Comparison of ENCODE assay signal across 35 cellular contexts in genomic region chr2:205287316-205287715, GRCh38.
"Had no signal": no experiment of that assay in that cellular context is flagged by ENCODE, and none has a peak within 500 bp of the region (broad histone marks: within the 10 kb centered on the region; RNA-seq: fewer than 3 reads in every experiment).

No MANE protein-coding gene starts in this region.

- H3K4me3 Mint-ChIP-seq: activated CD4-positive, alpha-beta T cell treated with anti-CD3 and anti-CD28 coated beads, Interleukin-2, amount 10 ng/mL, durations not matched to agents 24 days and 14 days; activated CD8-positive, alpha-beta T cell treated with anti-CD3 and anti-CD28 coated beads, Interleukin-2, amount 10 ng/mL, durations not matched to agents 7 days and 5 days; activated naive CD8-positive, alpha-beta T cell treated with anti-CD3 and anti-CD28 coated beads, Interleukin-2, amount 50 U/mL, for 24 hours; activated T-cell treated with anti-CD3 and anti-CD28 coated beads, Interleukin-2, amount 50 U/mL, for 24 hours; brain had no signal

- H3K27me3 ChIP-seq: MG63, Peyer's patch had no signal

- H3K9me3 Mint-ChIP-seq: activated naive CD8-positive, alpha-beta T cell treated with anti-CD3 and anti-CD28 coated beads, Interleukin-2, amount 50 U/mL, for 24 hours had no signal

- H3K4me1 Mint-ChIP-seq: activated CD4-positive, alpha-beta T cell treated with anti-CD3 and anti-CD28 coated beads, Interleukin-2, amount 10 ng/mL, durations not matched to agents 24 days and 14 days; activated naive CD8-positive, alpha-beta T cell treated with anti-CD3 and anti-CD28 coated beads, Interleukin-2, amount 50 U/mL, for 24 hours had no signal

- H3K9me3 ChIP-seq: MG63, Peyer's patch had no signal

- DNase-seq: activated CD4-positive, alpha-beta T cell treated with anti-CD3 and anti-CD28 coated beads, Interleukin-2, amount 10 ng/mL, durations not matched to agents 24 days and 14 days; activated CD4-positive, alpha-beta T cell treated with anti-CD3 and anti-CD28 coated beads, Interleukin-2, amount 50 U/mL, for 4 hours; activated CD4-positive, CD25-positive, alpha-beta regulatory T cell; activated CD8-positive, alpha-beta T cell treated with anti-CD3 and anti-CD28 coated beads, Interleukin-2, amount 10 ng/mL, durations not matched to agents 7 days and 5 days; activated gamma-delta T cell; activated naive CD4-positive, alpha-beta T cell treated with Interleukin-2 at 50 U/mL for 16 hours; activated naive CD8-positive, alpha-beta T cell treated with anti-CD3 and anti-CD28 coated beads, Interleukin-2, amount 50 U/mL, for 24 hours; activated T-cell treated with anti-CD3 and anti-CD28 coated beads, Interleukin-2, amount 50 U/mL, for 24 hours; anterior cingulate cortex; central memory CD4-positive, alpha-beta T cell; Kasumi-1; KG1; MG63; NCI-H1048; NCI-H1105 treated with DMSO at 0.1 percent for 48 hours; NCI-H1436; NCI-H1694; NCI-H2029; NCI-H510A; NCI-H526; NCI-H748 treated with DMSO at 0.1 percent for 48 hours; NK-92 treated with Interleukin-12 subunit alpha and Interleukin-12 subunit beta, amount 100 ng/mL, for 24 hours; PC-3; Peyer's patch; SIG-M5; SW 1271; T-helper 1 cell; T-helper 2 cell; T-helper 9 cell; WERI-Rb-1 had no signal

- H3K36me3 ChIP-seq: MG63, Peyer's patch, WERI-Rb-1 had no signal

- H3K27ac ChIP-seq: Peyer's patch, RWPE1, WERI-Rb-1 had no signal

- H3K27me3 Mint-ChIP-seq: activated CD4-positive, alpha-beta T cell treated with anti-CD3 and anti-CD28 coated beads, Interleukin-2, amount 10 ng/mL, durations not matched to agents 24 days and 14 days; activated naive CD8-positive, alpha-beta T cell treated with anti-CD3 and anti-CD28 coated beads, Interleukin-2, amount 50 U/mL, for 24 hours; activated T-cell treated with anti-CD3 and anti-CD28 coated beads, Interleukin-2, amount 50 U/mL, for 24 hours had no signal

- H3K4me1 ChIP-seq: Peyer's patch had no signal

- H3K27ac Mint-ChIP-seq: activated CD4-positive, alpha-beta T cell treated with anti-CD3 and anti-CD28 coated beads, Interleukin-2, amount 10 ng/mL, durations not matched to agents 24 days and 14 days; activated CD8-positive, alpha-beta T cell treated with anti-CD3 and anti-CD28 coated beads, Interleukin-2, amount 10 ng/mL, durations not matched to agents 7 days and 5 days; activated naive CD4-positive, alpha-beta T cell treated with anti-CD3 and anti-CD28 coated beads, Interleukin-2, amount 50 U/mL, for 72 hours; activated naive CD8-positive, alpha-beta T cell treated with anti-CD3 and anti-CD28 coated beads, Interleukin-2, amount 50 U/mL, for 24 hours; activated T-cell treated with anti-CD3 and anti-CD28 coated beads, Interleukin-2, amount 50 U/mL, for 24 hours; activated T-helper 2 cell treated with anti-CD3 and anti-CD28 coated beads, Interferon-gamma antibody, Interleukin-2, Interleukin-4, amounts not matched to agents 10 μg/mL and 5 μg/mL and 100 μg/mL, durations not matched to agents 14 hours and 24 hours and 36 hours; brain had no signal

- ATAC-seq: activated CD8-positive, alpha-beta T cell treated with anti-CD3 and anti-CD28 coated beads, Interleukin-2, amount 10 ng/mL, durations not matched to agents 7 days and 5 days; activated naive CD4-positive, alpha-beta T cell treated with anti-CD3 and anti-CD28 coated beads, Interleukin-2, amount 50 U/mL, for 72 hours; activated naive CD8-positive, alpha-beta T cell treated with anti-CD3 and anti-CD28 coated beads, Interleukin-2, amount 50 U/mL, for 24 hours; PC-3; Right ventricle myocardium inferior had no signal

- H3K4me3 ChIP-seq: MG63, Peyer's patch had no signal
